ENCODE assay signal across 9 cellular contexts in genomic region chrX:107207943-107208342, GRCh38. TPM values are rescaled to one million over a fixed set of nuclear protein-coding genes. Genes with fewer than 3 reads are reported as not detected.
"Had no signal": no experiment of that assay in that cellular context is flagged by ENCODE, and none has a peak within 500 bp of the region (broad histone marks: within the 10 kb centered on the region; RNA-seq: fewer than 3 reads in every experiment).

No MANE protein-coding gene starts in this region.

- H3K9ac ChIP-seq: GM23248 had no signal

- DNase-seq: GM23248, GOT3, H9, HCEC 1CT, KG1 had no signal

- FAIRE-seq: H54 had no signal

- H3K27ac ChIP-seq: GM23248, HL-60 had no signal

- H2AFZ ChIP-seq: GM23248 had no signal

- H3K4me3 ChIP-seq: GM23248 had no signal

RNA-seq across cellular contexts. Expression of gene DNAAF6, which starts 1.5 kb away (rescaled TPM):
- total RNA-seq: GM23248, H9, HT1080 had no signal
- polyA plus RNA-seq: GM23248, IgD-negative memory B cell had no signal

RNA-seq across cellular contexts. Expression of gene NUP62CL, which starts 1.7 kb away (rescaled TPM):
- total RNA-seq: GM23248, HT1080 had no signal
- polyA plus RNA-seq: GM23248 had no signal
